ENCODE assay signal across 22 cellular contexts in genomic region chrX:155778844-155779553, GRCh38.
"Had no signal": no experiment of that assay in that cellular context is flagged by ENCODE, and none has a peak within 500 bp of the region (broad histone marks: within the 10 kb centered on the region; RNA-seq: fewer than 3 reads in every experiment).

No MANE protein-coding gene starts in this region.

- DNase-seq: activated B cell treated with CpG ODN at 0.5 μM for 24 hours; activated CD4-positive, alpha-beta T cell treated with anti-CD3 and anti-CD28 coated beads for 36 hours; activated CD4-positive, alpha-beta T cell treated with anti-CD3 and anti-CD28 coated beads, Interleukin-2, amount 50 U/mL, for 4 hours; activated CD8-positive, alpha-beta memory T cell treated with anti-CD3 and anti-CD28 coated beads for 24 hours; activated CD8-positive, alpha-beta memory T cell treated with anti-CD3 and anti-CD28 coated beads, Interleukin-2, amount 50 U/mL, for 4 hours; activated T-cell treated with anti-CD3 and anti-CD28 coated beads, Interleukin-2, amount 50 U/mL, for 24 hours; central memory CD4-positive, alpha-beta T cell; effector memory CD4-positive, alpha-beta T cell; gastrocnemius medialis; hippocampal formation; left ventricle myocardium superior; midbrain; spleen; stimulated activated CD4-positive, alpha-beta T cell treated with anti-CD3 and anti-CD28 coated beads, Interleukin-4, amount 100 ng/mL, for 1 hour; stimulated activated naive CD4-positive, alpha-beta T cell; testis had no signal

- H3K27me3 ChIP-seq: esophagus muscularis mucosa, gastrocnemius medialis, spleen, testis, vagina had no signal

- H3K36me3 ChIP-seq: esophagus muscularis mucosa, gastrocnemius medialis, prostate gland, vagina had no signal

- ATAC-seq: activated CD4-positive, alpha-beta T cell treated with anti-CD3 and anti-CD28 coated beads for 36 hours; activated naive CD4-positive, alpha-beta T cell treated with anti-CD3 and anti-CD28 coated beads, Interleukin-2, amount 50 U/mL, for 72 hours; activated T-helper 17 cell treated with anti-CD3 and anti-CD28 coated beads, Interleukin-2, amount 50 U/mL, for 72 hours; gastrocnemius medialis; left ventricle myocardium superior; natural killer cell treated with Interleukin-12 subunit alpha and Interleukin-12 subunit beta and Interleukin-15 and Interleukin-18, amount 100 ng/mL, for 72 hours had no signal

- H3K27ac ChIP-seq: esophagus muscularis mucosa, gastrocnemius medialis, prostate gland, spleen, testis, vagina had no signal

- H3K4me3 ChIP-seq: esophagus muscularis mucosa, gastrocnemius medialis, prostate gland, spleen, testis, vagina had no signal

- H3K4me1 ChIP-seq: esophagus muscularis mucosa, gastrocnemius medialis, prostate gland, spleen, testis, vagina had no signal

- H3K9me3 ChIP-seq: esophagus muscularis mucosa, gastrocnemius medialis, prostate gland, spleen, testis, vagina had no signal
